In the genomic region with DNA sequence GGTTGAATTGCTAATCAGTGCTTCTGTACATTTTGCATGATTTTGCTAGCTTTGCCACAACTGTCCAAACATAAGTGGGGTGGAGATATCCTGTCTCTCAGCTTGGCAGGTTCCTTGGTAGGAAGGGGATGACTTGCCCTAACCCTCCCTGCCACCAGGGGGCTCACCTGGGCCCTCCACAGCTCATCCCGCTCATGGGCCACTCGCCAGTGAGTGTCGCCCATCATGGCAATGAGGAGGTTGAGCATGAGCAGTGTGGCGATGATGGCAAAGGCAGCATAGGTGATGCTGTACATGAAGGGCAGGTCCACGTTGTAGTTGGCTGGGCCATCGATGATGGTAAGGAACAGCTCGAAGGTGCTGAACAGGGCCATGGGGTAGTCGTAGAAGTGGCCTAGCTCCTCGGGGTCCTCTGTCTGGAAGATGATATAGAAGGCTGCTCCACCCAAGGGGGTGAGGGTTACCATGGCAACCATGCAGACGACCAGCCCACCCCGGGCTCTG, we compare ENCODE assay signal across 1 cellular context.
TF ChIP-seq lines count a peak whose summit lies in the region.

No MANE protein-coding gene starts in this region.

TF ChIP-seq in K562, 482 proteins besides CTCF, POLR2A, EP300 and RAD21 (continued from another document and continues in another):
- TF ChIP-seq, protein P1, sequence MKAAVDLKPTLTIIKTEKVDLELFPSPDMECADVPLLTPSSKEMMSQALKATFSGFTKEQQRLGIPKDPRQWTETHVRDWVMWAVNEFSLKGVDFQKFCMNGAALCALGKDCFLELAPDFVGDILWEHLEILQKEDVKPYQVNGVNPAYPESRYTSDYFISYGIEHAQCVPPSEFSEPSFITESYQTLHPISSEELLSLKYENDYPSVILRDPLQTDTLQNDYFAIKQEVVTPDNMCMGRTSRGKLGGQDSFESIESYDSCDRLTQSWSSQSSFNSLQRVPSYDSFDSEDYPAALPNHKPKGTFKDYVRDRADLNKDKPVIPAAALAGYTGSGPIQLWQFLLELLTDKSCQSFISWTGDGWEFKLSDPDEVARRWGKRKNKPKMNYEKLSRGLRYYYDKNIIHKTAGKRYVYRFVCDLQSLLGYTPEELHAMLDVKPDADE (conservative IDR thresholded peaks at IDR 0.05; ENCODE audit: control insufficient read depth, low read depth, low read length), result 0 out of 2 replicates have a peak, but pooled peaks have one; percentile 22
- TF ChIP-seq NEUROD1 (IDR thresholded peaks at IDR 0.05; ENCODE audit: borderline replicate concordance, low read depth, low read length, partially characterized antibody), result no peak
- no peak for TF ChIP-seq RBM14 (IDR thresholded peaks at IDR 0.05; ENCODE audit: borderline replicate concordance, insufficient read depth, low read depth, low read length)
- no peak for TF ChIP-seq ZKSCAN3 (CRISPR knock-in tag; IDR thresholded peaks at IDR 0.05)
- TF ChIP-seq ZNF408 (CRISPR knock-in tag; IDR thresholded peaks at IDR 0.05; ENCODE audit: low read depth), result no peak
- no peak for TF ChIP-seq TBP (optimal IDR thresholded peaks at IDR 0.05; ENCODE audit: low read depth, low read length)
- TF ChIP-seq ZNF766 (CRISPR knock-in tag; conservative IDR thresholded peaks at IDR 0.05), result no peak
- no peak for TF ChIP-seq NCOA4 (IDR thresholded peaks at IDR 0.05; ENCODE audit: partially characterized antibody)
- no peak for TF ChIP-seq MEF2A (IDR thresholded peaks at IDR 0.05; ENCODE audit: control insufficient read depth, low read depth, low read length)
- TF ChIP-seq ZFP1 (CRISPR knock-in tag; IDR thresholded peaks at IDR 0.05), result no peak
- TF ChIP-seq XRCC5 (IDR thresholded peaks at IDR 0.05; ENCODE audit: low read depth, low read length), result 0 out of 2 replicates have a peak, but pooled peaks have one; percentile 56
- TF ChIP-seq, protein P2, sequence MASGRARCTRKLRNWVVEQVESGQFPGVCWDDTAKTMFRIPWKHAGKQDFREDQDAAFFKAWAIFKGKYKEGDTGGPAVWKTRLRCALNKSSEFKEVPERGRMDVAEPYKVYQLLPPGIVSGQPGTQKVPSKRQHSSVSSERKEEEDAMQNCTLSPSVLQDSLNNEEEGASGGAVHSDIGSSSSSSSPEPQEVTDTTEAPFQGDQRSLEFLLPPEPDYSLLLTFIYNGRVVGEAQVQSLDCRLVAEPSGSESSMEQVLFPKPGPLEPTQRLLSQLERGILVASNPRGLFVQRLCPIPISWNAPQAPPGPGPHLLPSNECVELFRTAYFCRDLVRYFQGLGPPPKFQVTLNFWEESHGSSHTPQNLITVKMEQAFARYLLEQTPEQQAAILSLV (tag; IDR thresholded peaks at IDR 0.05), result no peak
- TF ChIP-seq ZNF324 (CRISPR knock-in tag; IDR thresholded peaks at IDR 0.05), result no peak
- TF ChIP-seq ZNF24 (IDR thresholded peaks at IDR 0.05), result 0 out of 2 replicates have a peak, but pooled peaks have one; percentile 14
- TF ChIP-seq, protein P3, sequence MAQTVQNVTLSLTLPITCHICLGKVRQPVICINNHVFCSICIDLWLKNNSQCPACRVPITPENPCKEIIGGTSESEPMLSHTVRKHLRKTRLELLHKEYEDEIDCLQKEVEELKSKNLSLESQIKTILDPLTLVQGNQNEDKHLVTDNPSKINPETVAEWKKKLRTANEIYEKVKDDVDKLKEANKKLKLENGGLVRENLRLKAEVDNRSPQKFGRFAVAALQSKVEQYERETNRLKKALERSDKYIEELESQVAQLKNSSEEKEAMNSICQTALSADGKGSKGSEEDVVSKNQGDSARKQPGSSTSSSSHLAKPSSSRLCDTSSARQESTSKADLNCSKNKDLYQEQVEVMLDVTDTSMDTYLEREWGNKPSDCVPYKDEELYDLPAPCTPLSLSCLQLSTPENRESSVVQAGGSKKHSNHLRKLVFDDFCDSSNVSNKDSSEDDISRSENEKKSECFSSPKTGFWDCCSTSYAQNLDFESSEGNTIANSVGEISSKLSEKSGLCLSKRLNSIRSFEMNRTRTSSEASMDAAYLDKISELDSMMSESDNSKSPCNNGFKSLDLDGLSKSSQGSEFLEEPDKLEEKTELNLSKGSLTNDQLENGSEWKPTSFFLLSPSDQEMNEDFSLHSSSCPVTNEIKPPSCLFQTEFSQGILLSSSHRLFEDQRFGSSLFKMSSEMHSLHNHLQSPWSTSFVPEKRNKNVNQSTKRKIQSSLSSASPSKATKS (CRISPR knock-in tag; IDR thresholded peaks at IDR 0.05), result no peak
- TF ChIP-seq STAG1 (CRISPR knock-in tag; IDR thresholded peaks at IDR 0.05; ENCODE audit: borderline replicate concordance), result peak; percentile 41
- peak in 1 of 2 experiments; percentile 38; a peak in 2 of 4 replicates for TF ChIP-seq NRF1 (conservative IDR thresholded peaks at IDR 0.05 in 1 of 2, IDR thresholded peaks at IDR 0.05 in 1 of 2)
- TF ChIP-seq TCF3 (CRISPR knock-in tag; IDR thresholded peaks at IDR 0.05), result no peak
- TF ChIP-seq EP400 (IDR thresholded peaks at IDR 0.05), result no peak
- no peak for TF ChIP-seq BACH1 (tag; IDR thresholded peaks at IDR 0.05)
- TF ChIP-seq, protein P4, sequence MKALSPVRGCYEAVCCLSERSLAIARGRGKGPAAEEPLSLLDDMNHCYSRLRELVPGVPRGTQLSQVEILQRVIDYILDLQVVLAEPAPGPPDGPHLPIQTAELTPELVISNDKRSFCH (CRISPR knock-in tag; IDR thresholded peaks at IDR 0.05), result no peak
- TF ChIP-seq, protein P4 (tag; IDR thresholded peaks at IDR 0.05), result peak; percentile 43; the same call in 1 of the 2 replicates
- TF ChIP-seq, protein P5, sequence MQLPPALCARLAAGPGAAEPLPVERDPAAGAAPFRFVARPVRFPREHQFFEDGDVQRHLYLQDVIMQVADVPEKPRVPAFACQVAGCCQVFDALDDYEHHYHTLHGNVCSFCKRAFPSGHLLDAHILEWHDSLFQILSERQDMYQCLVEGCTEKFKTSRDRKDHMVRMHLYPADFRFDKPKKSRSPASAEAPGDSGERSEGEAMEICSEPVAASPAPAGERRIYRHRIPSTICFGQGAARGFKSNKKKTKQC (CRISPR knock-in tag; IDR thresholded peaks at IDR 0.05), result 0 out of 2 replicates have a peak, but pooled peaks have one; percentile 46
- peak; percentile 88 for TF ChIP-seq SMC3 (conservative IDR thresholded peaks at IDR 0.05; ENCODE audit: insufficient read depth, low read depth, low read length)
- TF ChIP-seq ZNF695 (CRISPR knock-in tag; IDR thresholded peaks at IDR 0.05), result no peak
- no peak for TF ChIP-seq FIP1L1 (IDR thresholded peaks at IDR 0.05; ENCODE audit: low read depth, low read length, poor library complexity, severe bottlenecking)
- TF ChIP-seq, protein P6, sequence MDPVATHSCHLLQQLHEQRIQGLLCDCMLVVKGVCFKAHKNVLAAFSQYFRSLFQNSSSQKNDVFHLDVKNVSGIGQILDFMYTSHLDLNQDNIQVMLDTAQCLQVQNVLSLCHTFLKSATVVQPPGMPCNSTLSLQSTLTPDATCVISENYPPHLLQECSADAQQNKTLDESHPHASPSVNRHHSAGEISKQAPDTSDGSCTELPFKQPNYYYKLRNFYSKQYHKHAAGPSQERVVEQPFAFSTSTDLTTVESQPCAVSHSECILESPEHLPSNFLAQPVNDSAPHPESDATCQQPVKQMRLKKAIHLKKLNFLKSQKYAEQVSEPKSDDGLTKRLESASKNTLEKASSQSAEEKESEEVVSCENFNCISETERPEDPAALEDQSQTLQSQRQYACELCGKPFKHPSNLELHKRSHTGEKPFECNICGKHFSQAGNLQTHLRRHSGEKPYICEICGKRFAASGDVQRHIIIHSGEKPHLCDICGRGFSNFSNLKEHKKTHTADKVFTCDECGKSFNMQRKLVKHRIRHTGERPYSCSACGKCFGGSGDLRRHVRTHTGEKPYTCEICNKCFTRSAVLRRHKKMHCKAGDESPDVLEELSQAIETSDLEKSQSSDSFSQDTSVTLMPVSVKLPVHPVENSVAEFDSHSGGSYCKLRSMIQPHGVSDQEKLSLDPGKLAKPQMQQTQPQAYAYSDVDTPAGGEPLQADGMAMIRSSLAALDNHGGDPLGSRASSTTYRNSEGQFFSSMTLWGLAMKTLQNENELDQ (CRISPR knock-in tag; IDR thresholded peaks at IDR 0.05; ENCODE audit: borderline replicate concordance), result no peak
- TF ChIP-seq ZNF57 (CRISPR knock-in tag; IDR thresholded peaks at IDR 0.05), result no peak
- TF ChIP-seq NFE2 (IDR thresholded peaks at IDR 0.05; ENCODE audit: low read depth), result peak; percentile 23; the same call in 1 of the 2 replicates
- TF ChIP-seq RFX1 (IDR thresholded peaks at IDR 0.05), result peak; percentile 83
- TF ChIP-seq RBBP5 (IDR thresholded peaks at IDR 0.05; ENCODE audit: borderline replicate concordance, insufficient read depth, low read length, poor library complexity, severe bottlenecking), result no peak
- TF ChIP-seq, protein P7, sequence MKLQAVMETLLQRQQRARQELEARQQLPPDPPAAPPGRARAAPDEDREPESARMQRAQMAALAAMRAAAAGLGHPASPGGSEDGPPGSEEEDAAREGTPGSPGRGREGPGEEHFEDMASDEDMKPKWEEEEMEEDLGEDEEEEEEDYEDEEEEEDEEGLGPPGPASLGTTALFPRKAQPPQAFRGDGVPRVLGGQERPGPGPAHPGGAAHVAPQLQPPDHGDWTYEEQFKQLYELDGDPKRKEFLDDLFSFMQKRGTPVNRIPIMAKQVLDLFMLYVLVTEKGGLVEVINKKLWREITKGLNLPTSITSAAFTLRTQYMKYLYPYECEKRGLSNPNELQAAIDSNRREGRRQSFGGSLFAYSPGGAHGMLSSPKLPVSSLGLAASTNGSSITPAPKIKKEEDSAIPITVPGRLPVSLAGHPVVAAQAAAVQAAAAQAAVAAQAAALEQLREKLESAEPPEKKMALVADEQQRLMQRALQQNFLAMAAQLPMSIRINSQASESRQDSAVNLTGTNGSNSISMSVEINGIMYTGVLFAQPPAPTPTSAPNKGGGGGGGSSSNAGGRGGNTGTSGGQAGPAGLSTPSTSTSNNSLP (IDR thresholded peaks at IDR 0.05; ENCODE audit: borderline replicate concordance, low read depth, low read length), result no peak
- TF ChIP-seq ZNF146 (CRISPR knock-in tag; IDR thresholded peaks at IDR 0.05; ENCODE audit: unreplicated experiment), result no peak
- no peak for TF ChIP-seq ASH1L (IDR thresholded peaks at IDR 0.05; ENCODE audit: borderline replicate concordance, low read depth, partially characterized antibody)
- no peak for TF ChIP-seq FOXJ3 (CRISPR knock-in tag; IDR thresholded peaks at IDR 0.05)
- no peak for TF ChIP-seq POLR2G (IDR thresholded peaks at IDR 0.05; ENCODE audit: low read depth, low read length)
- TF ChIP-seq, protein P8, sequence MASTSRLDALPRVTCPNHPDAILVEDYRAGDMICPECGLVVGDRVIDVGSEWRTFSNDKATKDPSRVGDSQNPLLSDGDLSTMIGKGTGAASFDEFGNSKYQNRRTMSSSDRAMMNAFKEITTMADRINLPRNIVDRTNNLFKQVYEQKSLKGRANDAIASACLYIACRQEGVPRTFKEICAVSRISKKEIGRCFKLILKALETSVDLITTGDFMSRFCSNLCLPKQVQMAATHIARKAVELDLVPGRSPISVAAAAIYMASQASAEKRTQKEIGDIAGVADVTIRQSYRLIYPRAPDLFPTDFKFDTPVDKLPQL (IDR thresholded peaks at IDR 0.05; ENCODE audit: extremely low read depth, insufficient read length), result no peak
- peak in 1 of 3 experiments; percentile 19 for TF ChIP-seq YY1 (IDR thresholded peaks at IDR 0.05; ENCODE audit: borderline replicate concordance in 1 of 3, control insufficient read depth in 1 of 3, extremely low read depth in 1 of 3, insufficient read depth in 3 of 3, insufficient read length in 1 of 3, insufficient replicate concordance in 2 of 3, low read depth in 1 of 3, low read length in 2 of 3)
- TF ChIP-seq, protein P9, sequence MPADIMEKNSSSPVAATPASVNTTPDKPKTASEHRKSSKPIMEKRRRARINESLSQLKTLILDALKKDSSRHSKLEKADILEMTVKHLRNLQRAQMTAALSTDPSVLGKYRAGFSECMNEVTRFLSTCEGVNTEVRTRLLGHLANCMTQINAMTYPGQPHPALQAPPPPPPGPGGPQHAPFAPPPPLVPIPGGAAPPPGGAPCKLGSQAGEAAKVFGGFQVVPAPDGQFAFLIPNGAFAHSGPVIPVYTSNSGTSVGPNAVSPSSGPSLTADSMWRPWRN (IDR thresholded peaks at IDR 0.05; ENCODE audit: low read depth), result no peak
- no peak for TF ChIP-seq FOXK1 (CRISPR knock-in tag; IDR thresholded peaks at IDR 0.05; ENCODE audit: borderline replicate concordance)
- TF ChIP-seq, protein P10, sequence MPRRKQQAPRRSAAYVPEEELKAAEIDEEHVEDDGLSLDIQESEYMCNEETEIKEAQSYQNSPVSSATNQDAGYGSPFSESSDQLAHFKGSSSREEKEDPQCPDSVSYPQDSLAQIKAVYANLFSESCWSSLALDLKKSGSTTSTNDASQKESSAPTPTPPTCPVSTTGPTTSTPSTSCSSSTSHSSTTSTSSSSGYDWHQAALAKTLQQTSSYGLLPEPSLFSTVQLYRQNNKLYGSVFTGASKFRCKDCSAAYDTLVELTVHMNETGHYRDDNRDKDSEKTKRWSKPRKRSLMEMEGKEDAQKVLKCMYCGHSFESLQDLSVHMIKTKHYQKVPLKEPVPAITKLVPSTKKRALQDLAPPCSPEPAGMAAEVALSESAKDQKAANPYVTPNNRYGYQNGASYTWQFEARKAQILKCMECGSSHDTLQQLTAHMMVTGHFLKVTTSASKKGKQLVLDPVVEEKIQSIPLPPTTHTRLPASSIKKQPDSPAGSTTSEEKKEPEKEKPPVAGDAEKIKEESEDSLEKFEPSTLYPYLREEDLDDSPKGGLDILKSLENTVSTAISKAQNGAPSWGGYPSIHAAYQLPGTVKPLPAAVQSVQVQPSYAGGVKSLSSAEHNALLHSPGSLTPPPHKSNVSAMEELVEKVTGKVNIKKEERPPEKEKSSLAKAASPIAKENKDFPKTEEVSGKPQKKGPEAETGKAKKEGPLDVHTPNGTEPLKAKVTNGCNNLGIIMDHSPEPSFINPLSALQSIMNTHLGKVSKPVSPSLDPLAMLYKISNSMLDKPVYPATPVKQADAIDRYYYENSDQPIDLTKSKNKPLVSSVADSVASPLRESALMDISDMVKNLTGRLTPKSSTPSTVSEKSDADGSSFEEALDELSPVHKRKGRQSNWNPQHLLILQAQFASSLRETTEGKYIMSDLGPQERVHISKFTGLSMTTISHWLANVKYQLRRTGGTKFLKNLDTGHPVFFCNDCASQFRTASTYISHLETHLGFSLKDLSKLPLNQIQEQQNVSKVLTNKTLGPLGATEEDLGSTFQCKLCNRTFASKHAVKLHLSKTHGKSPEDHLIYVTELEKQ (CRISPR knock-in tag; IDR thresholded peaks at IDR 0.05), result no peak
- TF ChIP-seq, protein P11, sequence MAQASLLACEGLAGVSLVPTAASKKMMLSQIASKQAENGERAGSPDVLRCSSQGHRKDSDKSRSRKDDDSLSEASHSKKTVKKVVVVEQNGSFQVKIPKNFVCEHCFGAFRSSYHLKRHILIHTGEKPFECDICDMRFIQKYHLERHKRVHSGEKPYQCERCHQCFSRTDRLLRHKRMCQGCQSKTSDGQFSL (CRISPR knock-in tag; IDR thresholded peaks at IDR 0.05), result no peak
- TF ChIP-seq, protein P11 (tag; IDR thresholded peaks at IDR 0.05), result no peak
- 0 out of 2 replicates have a peak, but pooled peaks have one; percentile 32 for TF ChIP-seq LCOR (CRISPR knock-in tag; IDR thresholded peaks at IDR 0.05)
- TF ChIP-seq CHCHD3 (CRISPR knock-in tag; IDR thresholded peaks at IDR 0.05), result no peak
- 0 out of 2 replicates have a peak, but pooled peaks have one; percentile 17 for TF ChIP-seq E2F3 (CRISPR knock-in tag; IDR thresholded peaks at IDR 0.05)
- no peak for TF ChIP-seq HLTF (IDR thresholded peaks at IDR 0.05)
- TF ChIP-seq SP1 (CRISPR knock-in tag; IDR thresholded peaks at IDR 0.05), result no peak
- TF ChIP-seq ZNF644 (tag; IDR thresholded peaks at IDR 0.05; ENCODE audit: low read depth), result no peak
- TF ChIP-seq ZNF282 (CRISPR knock-in tag; IDR thresholded peaks at IDR 0.05), result no peak
- no peak for TF ChIP-seq SMARCA5 (IDR thresholded peaks at IDR 0.05)
